9 cellular contexts compared by ENCODE assay signal in the genomic region with DNA sequence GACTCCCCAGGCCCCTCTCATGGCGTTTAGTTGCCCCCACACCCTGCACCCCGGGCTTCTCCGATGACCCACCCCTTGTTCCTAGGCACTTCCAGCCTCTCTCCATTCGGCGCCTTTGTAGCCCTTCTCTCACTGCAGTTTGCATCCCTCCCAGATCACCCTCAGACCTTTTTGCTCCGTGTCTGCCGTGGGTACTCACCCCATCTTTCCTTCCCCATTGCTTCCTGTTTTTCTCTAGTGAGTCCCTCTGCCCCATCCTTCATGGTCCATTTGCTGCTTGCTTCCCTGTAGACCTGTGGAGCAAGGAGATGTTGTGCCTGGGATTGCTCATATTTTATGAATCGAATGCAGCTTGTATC. TPM values are rescaled to one million over a fixed set of nuclear protein-coding genes. Genes with fewer than 3 reads are reported as not detected.
A peak's percentile ranks its signal among the peaks of the same experiment; 100 is the strongest.
DNase-seq lines count a peak whose midpoint lies in the region; ATAC-seq, FAIRE-seq and TF ChIP-seq lines count a peak whose summit lies in the region.
"Had no signal": no experiment of that assay in that cellular context is flagged by ENCODE, and none has a peak within 500 bp of the region (broad histone marks: within the 10 kb centered on the region; RNA-seq: fewer than 3 reads in every experiment).

No MANE protein-coding gene starts in this region.

- DNase-seq in A549 (ENCODE audit: low read depth in 1 of 2, low spot score in 1 of 2) (no peak), GM23248 (no peak), foreskin melanocyte (no peak), HuH-7.5 (ENCODE audit: low spot score) (no peak), NCI-H1105 (lab: John Stamatoyannopoulos, UW) (no peak)
- no peak for DNase-seq in activated CD8-positive, alpha-beta T cell treated with anti-CD3 and anti-CD28 coated beads, Interleukin-2, amount 10 ng/mL, durations not matched to agents 7 days and 5 days
- no peak for DNase-seq in stimulated activated naive CD8-positive, alpha-beta T cell treated with anti-CD3 and anti-CD28 coated beads, Interleukin-15, amount 100 ng/mL, for 72 hours

- no peak for TF ChIP-seq EP300 in A549 (IDR thresholded peaks at IDR 0.05)

- H3K9me3 ChIP-seq in A549 (no peaks in the 10 kb centered on the region), GM23248 (ENCODE audit: low read depth) (no peaks in the 10 kb centered on the region), iPS-18a (ENCODE audit: control insufficient read depth, low read depth, low read length) (no peaks in the 10 kb centered on the region)

- peak in 1 of 2 experiments; percentile 7; a peak in 2 of 6 replicates for ATAC-seq in A549
- ATAC-seq in activated CD8-positive, alpha-beta T cell treated with anti-CD3 and anti-CD28 coated beads, Interleukin-2, amount 10 ng/mL, durations not matched to agents 7 days and 5 days: no peak
- no peak for ATAC-seq in stimulated activated naive CD8-positive, alpha-beta T cell treated with anti-CD3 and anti-CD28 coated beads, Interleukin-15, amount 100 ng/mL, for 72 hours

- no peak for TF ChIP-seq POLR2A in A549 (IDR thresholded peaks at IDR 0.05; ENCODE audit: low read length)

- no peak for TF ChIP-seq RAD21 in A549 (conservative IDR thresholded peaks at IDR 0.05 in 1 of 2, IDR thresholded peaks at IDR 0.05 in 1 of 2)

- peak overlapping the region; percentile 79 for H2AFZ ChIP-seq in GM23248

- FAIRE-seq in A549 (lab: Jason Lieb, UNC): no peak
- FAIRE-seq: islet of Langerhans had no signal

- peak overlapping the region; percentile 97 for H3K27ac Mint-ChIP-seq in activated CD8-positive, alpha-beta T cell treated with anti-CD3 and anti-CD28 coated beads, Interleukin-2, amount 10 ng/mL, durations not matched to agents 7 days and 5 days
- H3K27ac Mint-ChIP-seq in stimulated activated naive CD8-positive, alpha-beta T cell treated with anti-CD3 and anti-CD28 coated beads, Interleukin-15, amount 100 ng/mL, for 72 hours: peak overlapping the region; percentile 99

- CTCF ChIA-PET in A549 (lab: Yijun Ruan, JAX): interaction anchor here (0.6 to 9.0 kb wide), 34 partner anchors 9 to 1402 kb away, joined by 3 to 143 read pairs (median 4); no protein-coding TSS in a partner anchor
- CTCF ChIA-PET in activated CD8-positive, alpha-beta T cell treated with anti-CD3 and anti-CD28 coated beads, Interleukin-2, amount 10 ng/mL, durations not matched to agents 7 days and 5 days (lab: Charles Lee): interaction anchor here (0.8 to 3.2 kb wide), 10 partner anchors 8 to 353 kb away, joined by 3 to 18 read pairs (median 4); partner anchors contain the start of genes HCAR1 and ZCCHC8

- peaks cover 54% of the 10 kb centered on the region for H3K79me2 ChIP-seq in GM23248 (ENCODE audit: insufficient read depth)

- no peaks in the 10 kb centered on the region for H3F3A ChIP-seq in GM23248 (ENCODE audit: insufficient read depth)

- H3K9ac ChIP-seq in GM23248 (peak overlapping the region; percentile 95), iPS-18a (ENCODE audit: low read length) (peak overlapping the region; percentile 93)

- TF ChIP-seq CTCF in A549 (IDR thresholded peaks at IDR 0.05): no peak

- H3K9me2 ChIP-seq in GM23248 (ENCODE audit: insufficient read depth): no peaks in the 10 kb centered on the region

- no peaks in the 10 kb centered on the region for H3K27me3 Mint-ChIP-seq in activated CD8-positive, alpha-beta T cell treated with anti-CD3 and anti-CD28 coated beads, Interleukin-2, amount 10 ng/mL, durations not matched to agents 7 days and 5 days (ENCODE audit: low read depth)
- no peaks in the 10 kb centered on the region for H3K27me3 Mint-ChIP-seq in stimulated activated naive CD8-positive, alpha-beta T cell treated with anti-CD3 and anti-CD28 coated beads, Interleukin-15, amount 100 ng/mL, for 72 hours

- H3K4me2 ChIP-seq in A549: peak overlapping the region; percentile 94
- peak overlapping the region; percentile 95 for H3K4me2 ChIP-seq in GM23248 (ENCODE audit: unreplicated experiment)

- H3K4me1 Mint-ChIP-seq in activated CD8-positive, alpha-beta T cell treated with anti-CD3 and anti-CD28 coated beads, Interleukin-2, amount 10 ng/mL, durations not matched to agents 7 days and 5 days (ENCODE audit: low read depth): peaks cover 42% of the 10 kb centered on the region
- peaks cover 57% of the 10 kb centered on the region for H3K4me1 Mint-ChIP-seq in stimulated activated naive CD8-positive, alpha-beta T cell treated with anti-CD3 and anti-CD28 coated beads, Interleukin-15, amount 100 ng/mL, for 72 hours

- H3K9me3 Mint-ChIP-seq in activated CD8-positive, alpha-beta T cell treated with anti-CD3 and anti-CD28 coated beads, Interleukin-2, amount 10 ng/mL, durations not matched to agents 7 days and 5 days (ENCODE audit: insufficient read depth): no peaks in the 10 kb centered on the region
- no peaks in the 10 kb centered on the region for H3K9me3 Mint-ChIP-seq in stimulated activated naive CD8-positive, alpha-beta T cell treated with anti-CD3 and anti-CD28 coated beads, Interleukin-15, amount 100 ng/mL, for 72 hours

- no peaks in the 10 kb centered on the region for H4K20me1 ChIP-seq in GM23248 (ENCODE audit: insufficient read depth)

- in situ Hi-C loops in GM23248 (cut with MboI): no loop called here

- H3K4me1 ChIP-seq in A549 (peaks cover 25% of the 10 kb centered on the region), GM23248 (ENCODE audit: insufficient read depth) (peaks cover 12% of the 10 kb centered on the region; the same call in 1 of the 2 replicates), iPS-18a (ENCODE audit: control insufficient read depth, low read depth, low read length) (peaks cover 10% of the 10 kb centered on the region)

- H3K4me3 Mint-ChIP-seq in activated CD8-positive, alpha-beta T cell treated with anti-CD3 and anti-CD28 coated beads, Interleukin-2, amount 10 ng/mL, durations not matched to agents 7 days and 5 days: peak overlapping the region; percentile 97
- H3K4me3 Mint-ChIP-seq in stimulated activated naive CD8-positive, alpha-beta T cell treated with anti-CD3 and anti-CD28 coated beads, Interleukin-15, amount 100 ng/mL, for 72 hours: peak overlapping the region; percentile 96 to 99

- 4% methylated on average over 8 of the region's 8 CpGs for WGBS in A549 (ENCODE audit: missing lambda C conversion rate)
- 1 to 4% methylated on average over 8 of the region's 8 CpGs for WGBS in GM23248 (ENCODE audit: low coverage in 1 of 2, low lambda C conversion rate in 2 of 2, missing lambda C conversion rate in 2 of 2), 2 experiments

- H3K36me3 ChIP-seq in GM23248 (ENCODE audit: low read depth): peaks cover 36% of the 10 kb centered on the region
- H3K36me3 ChIP-seq in iPS-18a (ENCODE audit: control insufficient read depth, low read depth, low read length): peaks cover 44% of the 10 kb centered on the region

- H3K4me3 ChIP-seq in A549 (peak overlapping the region; percentile 80), GM23248 (peak overlapping the region; percentile 95), iPS-18a (ENCODE audit: low read length) (peak overlapping the region; percentile 81)

- POLR2A ChIA-PET in A549 (lab: Yijun Ruan, JAX): interaction anchor here (0.8 to 2.1 kb wide), 5 partner anchors 74 to 126 kb away, joined by 3 to 13 read pairs (median 5); no protein-coding TSS in a partner anchor
- POLR2A ChIA-PET in activated CD8-positive, alpha-beta T cell treated with anti-CD3 and anti-CD28 coated beads, Interleukin-2, amount 10 ng/mL, durations not matched to agents 7 days and 5 days (lab: Charles Lee): interaction anchor here (0.7 to 2.1 kb wide), 7 partner anchors 20 to 354 kb away, joined by 3 to 7 read pairs (median 4); partner anchors contain the start of genes CCDC62, KNTC1, RSRC2 and ZCCHC8

- H3K27ac ChIP-seq in A549: peak overlapping the region; percentile 89 to 92
- peak overlapping the region; percentile 56 for H3K27ac ChIP-seq in GM23248
- peak overlapping the region; percentile 47 for H3K27ac ChIP-seq in iPS-18a (ENCODE audit: low read length)

- peaks cover 44% of the 10 kb centered on the region for H3K36me3 Mint-ChIP-seq in activated CD8-positive, alpha-beta T cell treated with anti-CD3 and anti-CD28 coated beads, Interleukin-2, amount 10 ng/mL, durations not matched to agents 7 days and 5 days (ENCODE audit: low read depth)

- H3K27me3 ChIP-seq in GM23248 (replicated peaks; ENCODE audit: insufficient read depth) (no peaks in the 10 kb centered on the region), iPS-18a (ENCODE audit: control insufficient read depth, insufficient read depth, low read length) (no peaks in the 10 kb centered on the region)

RNA-seq across cellular contexts. Expression of gene DENR, which starts 0.6 kb away (rescaled TPM):
- 65.7 and 98.2 TPM in 2 replicates for polyA plus RNA-seq in A549 (2011; rRNA removed)
- polyA plus RNA-seq in A549 (2012; cell fraction: cytosol; rRNA removed): 26.1 and 26.3 TPM in 2 replicates
- 7.4 and 17.5 TPM in 2 replicates for polyA plus RNA-seq in A549 (2012; cell fraction: nucleus; rRNA removed)
- 72.6 to 77.4 TPM (median 76.0 TPM) in 3 replicates for polyA plus RNA-seq in A549 (2017; fragmentation: RNase III; extraction: RNeasy Plus Mini Kit Qiagen cat#74134 plus additional on column Dnase treatment)
- polyA minus RNA-seq in A549 (2011; rRNA and poly(A)+ RNA removed): 15.5 and 19.9 TPM in 2 replicates
- 42.2 and 48.6 TPM in 2 replicates for total RNA-seq in GM23248 (2014; rRNA removed; shearing (Covaris generic))
- polyA plus RNA-seq in GM23248 (2016; fragmentation: Nextera tagmentation; extraction: Ambion mirVana): 80.5 and 83.3 TPM in 2 replicates
- 10 to 100 TPM; 54.6 to 54.9 TPM for total RNA-seq in activated CD8-positive, alpha-beta T cell treated with anti-CD3 and anti-CD28 coated beads, Interleukin-2, amount 10 ng/mL, durations not matched to agents 7 days and 5 days

RNA-seq across cellular contexts. Expression of gene CCDC62, which starts 21.2 kb away (rescaled TPM):
- polyA plus RNA-seq in A549 (2011; rRNA removed): 0.12 and 0.18 TPM in 2 replicates
- polyA plus RNA-seq in A549 (2012; cell fraction: cytosol; rRNA removed): 0.03 TPM in 2 replicates
- 0.04 and 0.05 TPM in 2 replicates for polyA plus RNA-seq in A549 (2012; cell fraction: nucleus; rRNA removed)
- 0.08 to 0.19 TPM (median 0.17 TPM) in 3 replicates for polyA plus RNA-seq in A549 (2017; fragmentation: RNase III; extraction: RNeasy Plus Mini Kit Qiagen cat#74134 plus additional on column Dnase treatment)
- 0.34 and 0.50 TPM in 2 replicates for polyA minus RNA-seq in A549 (2011; rRNA and poly(A)+ RNA removed)
- 0.22 TPM in 1 of 2 replicates, not detected in the other for total RNA-seq in GM23248 (2014; rRNA removed; shearing (Covaris generic))
- 0.22 TPM in 1 of 2 replicates, not detected in the other for polyA plus RNA-seq in GM23248 (2016; fragmentation: Nextera tagmentation; extraction: Ambion mirVana)
- under 1 TPM; 0.60 to 0.63 TPM for total RNA-seq in activated CD8-positive, alpha-beta T cell treated with anti-CD3 and anti-CD28 coated beads, Interleukin-2, amount 10 ng/mL, durations not matched to agents 7 days and 5 days

RNA-seq across cellular contexts. Expression of gene HCAR1, which starts 22.5 kb away (rescaled TPM):
- polyA plus RNA-seq in A549 (2011; rRNA removed): 0.05 and 0.07 TPM in 2 replicates
- 0.03 and 0.04 TPM in 2 replicates for polyA plus RNA-seq in A549 (2012; cell fraction: cytosol; rRNA removed)
- 0.01 and 0.07 TPM in 2 replicates for polyA plus RNA-seq in A549 (2012; cell fraction: nucleus; rRNA removed)
- 0.01 to 0.07 TPM (median 0.03 TPM) in 3 replicates for polyA plus RNA-seq in A549 (2017; fragmentation: RNase III; extraction: RNeasy Plus Mini Kit Qiagen cat#74134 plus additional on column Dnase treatment)
- 0.04 and 0.05 TPM in 2 replicates for polyA minus RNA-seq in A549 (2011; rRNA and poly(A)+ RNA removed)
- not detected in 2 replicates for total RNA-seq in GM23248 (2014; rRNA removed; shearing (Covaris generic))
- polyA plus RNA-seq in GM23248 (2016; fragmentation: Nextera tagmentation; extraction: Ambion mirVana): not detected in 2 replicates
- total RNA-seq in activated CD8-positive, alpha-beta T cell treated with anti-CD3 and anti-CD28 coated beads, Interleukin-2, amount 10 ng/mL, durations not matched to agents 7 days and 5 days: under 1 TPM; 0.08 TPM

RNA-seq across cellular contexts. Expression of gene HCAR3, which starts 36.6 kb away (rescaled TPM):
- polyA plus RNA-seq in A549 (2011; rRNA removed) (0.07 TPM in 1 of 2 replicates, not detected in the other), A549 (2017; fragmentation: RNase III; extraction: RNeasy Plus Mini Kit Qiagen cat#74134 plus additional on column Dnase treatment) (0.04 TPM in 1 of 3 replicates, not detected in the others), GM23248 (2016; fragmentation: Nextera tagmentation; extraction: Ambion mirVana) (not detected in 2 replicates)
- 0.04 and 0.09 TPM in 2 replicates for polyA plus RNA-seq in A549 (2012; cell fraction: cytosol; rRNA removed)
- 0.16 and 0.27 TPM in 2 replicates for polyA plus RNA-seq in A549 (2012; cell fraction: nucleus; rRNA removed)
- 0.37 TPM in 1 of 2 replicates, not detected in the other for polyA minus RNA-seq in A549 (2011; rRNA and poly(A)+ RNA removed)
- not detected in 2 replicates for total RNA-seq in GM23248 (2014; rRNA removed; shearing (Covaris generic))
- total RNA-seq in activated CD8-positive, alpha-beta T cell treated with anti-CD3 and anti-CD28 coated beads, Interleukin-2, amount 10 ng/mL, durations not matched to agents 7 days and 5 days: not detected

RNA-seq across cellular contexts. Expression of gene HCAR2, which starts 50.0 kb away (rescaled TPM):
- polyA plus RNA-seq in A549 (2011; rRNA removed) (0.07 and 0.09 TPM in 2 replicates), A549 (2017; fragmentation: RNase III; extraction: RNeasy Plus Mini Kit Qiagen cat#74134 plus additional on column Dnase treatment) (0.07 TPM in 1 of 3 replicates, not detected in the others), GM23248 (2016; fragmentation: Nextera tagmentation; extraction: Ambion mirVana) (not detected in 2 replicates)
- polyA plus RNA-seq in A549 (2012; cell fraction: cytosol; rRNA removed): 0.05 and 0.12 TPM in 2 replicates
- 0.19 and 0.39 TPM in 2 replicates for polyA plus RNA-seq in A549 (2012; cell fraction: nucleus; rRNA removed)
- 0.34 and 0.37 TPM in 2 replicates for polyA minus RNA-seq in A549 (2011; rRNA and poly(A)+ RNA removed)
- not detected in 2 replicates for total RNA-seq in GM23248 (2014; rRNA removed; shearing (Covaris generic))
- not detected for total RNA-seq in activated CD8-positive, alpha-beta T cell treated with anti-CD3 and anti-CD28 coated beads, Interleukin-2, amount 10 ng/mL, durations not matched to agents 7 days and 5 days
